In the genomic region with DNA sequence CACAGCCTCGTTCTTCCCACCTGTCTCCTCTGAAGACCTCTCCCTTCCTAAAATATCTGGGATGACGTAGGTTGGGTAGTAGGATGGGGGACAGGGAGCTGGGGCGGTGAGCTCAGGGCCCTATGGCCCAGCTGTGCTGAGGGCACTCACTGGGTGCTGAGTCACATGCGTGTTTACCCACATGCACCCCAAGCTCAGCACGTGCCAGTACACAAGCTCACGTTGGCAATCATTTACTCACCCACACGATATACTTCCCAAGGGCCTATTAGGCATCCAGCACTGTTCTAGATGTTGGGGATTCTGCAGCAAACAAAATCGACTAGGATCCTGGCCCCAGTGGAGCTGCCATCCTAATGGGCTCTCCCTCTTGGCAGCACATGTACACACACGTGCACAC, we compare ENCODE assay signal across 1 cellular context.
TF ChIP-seq lines count a peak whose summit lies in the region.

No MANE protein-coding gene starts in this region.

TF ChIP-seq in A549, 52 proteins besides CTCF, POLR2A, EP300 and RAD21:
- TF ChIP-seq BHLHE40 (IDR thresholded peaks at IDR 0.05; ENCODE audit: low read depth, low read length): peak; percentile 56; the same call in 1 of the 2 replicates
- TF ChIP-seq, protein P1, sequence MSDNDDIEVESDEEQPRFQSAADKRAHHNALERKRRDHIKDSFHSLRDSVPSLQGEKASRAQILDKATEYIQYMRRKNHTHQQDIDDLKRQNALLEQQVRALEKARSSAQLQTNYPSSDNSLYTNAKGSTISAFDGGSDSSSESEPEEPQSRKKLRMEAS (IDR thresholded peaks at IDR 0.05): no peak
